In genomic region chr2:241195506-241196130, GRCh38 we compare ENCODE assay signal across 1 cellular context.
TF ChIP-seq lines count a peak whose summit lies in the region.

No MANE protein-coding gene starts in this region.

TF ChIP-seq in HepG2, 621 proteins besides CTCF, POLR2A, EP300 and RAD21 (continued from another document):
- TF ChIP-seq E2F1 (CRISPR knock-in tag; IDR thresholded peaks at IDR 0.05) (no peak), ZNF331 (CRISPR knock-in tag; IDR thresholded peaks at IDR 0.05) (no peak), ZSCAN5A (CRISPR knock-in tag; IDR thresholded peaks at IDR 0.05; ENCODE audit: borderline replicate concordance) (no peak), ZFP36L2 (CRISPR knock-in tag; IDR thresholded peaks at IDR 0.05) (no peak), TFDP2 (CRISPR knock-in tag; IDR thresholded peaks at IDR 0.05) (no peak), ZNF253 (CRISPR knock-in tag; IDR thresholded peaks at IDR 0.05; ENCODE audit: borderline replicate concordance) (no peak), SRF (IDR thresholded peaks at IDR 0.05; ENCODE audit: low read depth, low read length) (no peak), ZNF317 (CRISPR knock-in tag; IDR thresholded peaks at IDR 0.05) (no peak), ZNF326 (CRISPR knock-in tag; IDR thresholded peaks at IDR 0.05; ENCODE audit: borderline replicate concordance) (no peak), DR1 (CRISPR knock-in tag; IDR thresholded peaks at IDR 0.05) (no peak), MBNL3 (CRISPR knock-in tag; conservative IDR thresholded peaks at IDR 0.05) (no peak), ZNF615 (CRISPR knock-in tag; IDR thresholded peaks at IDR 0.05; ENCODE audit: borderline replicate concordance) (no peak), FOSL2 (CRISPR knock-in tag; IDR thresholded peaks at IDR 0.05) (no peak), RCOR2 (CRISPR knock-in tag; IDR thresholded peaks at IDR 0.05) (no peak), ZFP37 (CRISPR knock-in tag; IDR thresholded peaks at IDR 0.05; ENCODE audit: borderline replicate concordance) (no peak)
